Comparison of ENCODE assay signal across 23 cellular contexts in the genomic region with DNA sequence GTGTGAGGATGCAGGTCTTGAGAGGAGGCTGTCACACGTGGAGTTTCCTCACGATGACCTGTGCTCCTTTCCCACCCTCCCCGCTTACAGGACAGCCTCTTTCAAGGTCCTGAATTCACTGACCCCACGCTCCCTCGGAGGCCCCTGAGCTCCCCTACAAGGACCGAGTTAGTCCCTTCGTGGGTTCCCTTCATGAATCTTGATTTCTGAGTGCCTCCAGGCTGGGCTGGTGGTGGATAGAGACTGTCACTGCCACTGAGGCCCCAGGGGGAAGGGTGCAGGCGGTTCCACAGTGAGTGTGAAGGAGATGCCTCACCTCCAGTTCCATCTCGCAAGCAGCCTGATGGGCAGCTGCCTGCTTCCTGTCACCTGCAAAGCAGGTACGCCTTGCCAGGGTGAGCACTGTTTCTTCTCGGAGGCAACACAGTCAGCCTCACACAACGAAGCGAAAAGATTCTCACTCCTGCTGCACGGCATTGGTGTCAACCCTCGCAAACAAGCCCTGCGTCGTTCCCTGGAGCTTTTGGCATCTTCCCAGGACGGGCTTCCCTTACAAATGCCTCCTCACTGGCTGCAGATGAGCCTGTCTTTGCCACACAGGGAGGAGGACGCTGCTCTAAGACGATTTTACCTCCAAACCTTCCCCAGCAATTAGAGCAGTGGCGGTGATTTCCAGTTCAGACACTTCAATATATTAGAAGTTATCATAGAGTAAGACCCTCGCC. TPM values are rescaled to one million over a fixed set of nuclear protein-coding genes. Genes with fewer than 3 reads are reported as not detected.
"Had no signal": no experiment of that assay in that cellular context is flagged by ENCODE, and none has a peak within 500 bp of the region (broad histone marks: within the 10 kb centered on the region; RNA-seq: fewer than 3 reads in every experiment).

No MANE protein-coding gene starts in this region.

- H3K4me3 ChIP-seq: breast epithelium, SJCRH30 had no signal

- DNase-seq: activated CD4-positive, alpha-beta T cell treated with anti-CD3 and anti-CD28 coated beads for 48 hours; activated CD4-positive, alpha-beta T cell treated with anti-CD3 and anti-CD28 coated beads, Interleukin-2, amount 50 U/mL, for 4 hours; activated CD4-positive, CD25-positive, alpha-beta regulatory T cell treated with anti-CD3 and anti-CD28 coated beads, Interleukin-2, amount 50 U/mL, for 72 hours; activated CD8-positive, alpha-beta memory T cell treated with anti-CD3 and anti-CD28 coated beads, Interleukin-2, amount 50 U/mL, for 48 hours; activated CD8-positive, alpha-beta T cell treated with anti-CD3 and anti-CD28 coated beads, Interleukin-2, amount 10 ng/mL, durations not matched to agents 7 days and 5 days; activated T-cell treated with anti-CD3 and anti-CD28 coated beads, Interleukin-2, amount 50 U/mL, for 1 hour; aorta; caudate nucleus; MM.1S; NCI-H146; NCI-H1930; NCI-H2107; NCI-H510A treated with DMSO at 0.1 percent for 48 hours; RPMI8226; SJCRH30; SW 1271 had no signal

- H3K9me3 ChIP-seq: breast epithelium, SJCRH30 had no signal

- H3K27ac ChIP-seq: breast epithelium, SJCRH30 had no signal

- H3K27me3 ChIP-seq: breast epithelium, SJCRH30 had no signal

- H3K4me1 Mint-ChIP-seq: activated naive CD4-positive, alpha-beta T cell treated with anti-CD3 and anti-CD28 coated beads, Interleukin-2, amount 50 U/mL, for 24 hours had no signal

- H3K4me1 ChIP-seq: breast epithelium had no signal

- ATAC-seq: activated CD8-positive, alpha-beta T cell treated with anti-CD3 and anti-CD28 coated beads, Interleukin-2, amount 10 ng/mL, durations not matched to agents 7 days and 5 days; Right ventricle myocardium inferior; SK-N-SH treated with all-trans-retinoic acid at 6 μM for 48 hours; WTC11 had no signal

- H3K27ac Mint-ChIP-seq: activated CD8-positive, alpha-beta T cell treated with anti-CD3 and anti-CD28 coated beads, Interleukin-2, amount 10 ng/mL, durations not matched to agents 7 days and 5 days; activated naive CD4-positive, alpha-beta T cell treated with anti-CD3 and anti-CD28 coated beads, Interleukin-2, amount 50 U/mL, for 24 hours; WTC11 had no signal

- H3K4me3 Mint-ChIP-seq: activated CD8-positive, alpha-beta T cell treated with anti-CD3 and anti-CD28 coated beads, Interleukin-2, amount 10 ng/mL, durations not matched to agents 7 days and 5 days; activated naive CD4-positive, alpha-beta T cell treated with anti-CD3 and anti-CD28 coated beads, Interleukin-2, amount 50 U/mL, for 24 hours; WTC11 had no signal

- H3K9me3 Mint-ChIP-seq: activated naive CD4-positive, alpha-beta T cell treated with anti-CD3 and anti-CD28 coated beads, Interleukin-2, amount 50 U/mL, for 24 hours had no signal

- H3K36me3 Mint-ChIP-seq: activated naive CD4-positive, alpha-beta T cell treated with anti-CD3 and anti-CD28 coated beads, Interleukin-2, amount 50 U/mL, for 24 hours; WTC11 had no signal

- H3K36me3 ChIP-seq: breast epithelium, SJCRH30 had no signal

RNA-seq across cellular contexts. Expression of gene PCP4, which starts 26.7 kb away (rescaled TPM):
- total RNA-seq: activated CD8-positive, alpha-beta T cell treated with anti-CD3 and anti-CD28 coated beads, Interleukin-2, amount 10 ng/mL, durations not matched to agents 7 days and 5 days; OCI-LY7; T-helper 1 cell treated with Interleukin-12 subunit alpha and Interleukin-12 subunit beta and Interleukin-4 antibody, amounts not matched to agents 30 ng/mL and 1 ng/mL, for 36 hours had no signal
